In genomic region chr2:207258191-207258991, GRCh38 we compare ENCODE assay signal across 8 cellular contexts.
DNase-seq lines count a peak whose midpoint lies in the region; ATAC-seq lines count a peak whose summit lies in the region.

No MANE protein-coding gene starts in this region.

- H3K9me3 ChIP-seq in adipocyte (ENCODE audit: control insufficient read depth, low read length) (no peaks in the 10 kb centered on the region), stomach smooth muscle (ENCODE audit: control insufficient read depth in 2 of 2, low read length in 2 of 2) (no peaks in the 10 kb centered on the region)
- H3K9me3 ChIP-seq in CD4-positive, alpha-beta memory T cell (ENCODE audit: control insufficient read depth in 1 of 2, low read length in 2 of 2) = no peaks in the 10 kb centered on the region

- H3K27ac ChIP-seq in stomach smooth muscle (ENCODE audit: low read length) = peak overlapping the region; percentile 85
- no peak overlapping the region for H3K27ac ChIP-seq in CD4-positive, alpha-beta memory T cell (ENCODE audit: low read depth, low read length)

- H3K9ac ChIP-seq in adipocyte (ENCODE audit: low read length) (peak overlapping the region; percentile 78), stomach smooth muscle (ENCODE audit: low read length in 2 of 2) (peak overlapping the region; percentile 55 to 65)

- H3K36me3 Mint-ChIP-seq in CD4-positive, alpha-beta memory T cell = no peaks in the 10 kb centered on the region

- POLR2A ChIA-PET in CD4-positive, alpha-beta memory T cell (lab: Charles Lee; ENCODE audit: partially characterized antibody) = no interaction called here

- no peaks in the 10 kb centered on the region for H3K27me3 ChIP-seq in adipocyte (replicated peaks; ENCODE audit: control insufficient read depth, insufficient read depth, low read length)
- no peaks in the 10 kb centered on the region for H3K27me3 ChIP-seq in stomach smooth muscle (ENCODE audit: control insufficient read depth in 1 of 2, insufficient read depth in 2 of 2, low read length in 2 of 2)
- no peaks in the 10 kb centered on the region for H3K27me3 ChIP-seq in CD4-positive, alpha-beta memory T cell (ENCODE audit: insufficient read depth, low read length)

- H3K4me1 Mint-ChIP-seq in CD4-positive, alpha-beta memory T cell = peaks cover 0 to 4% (median 0%) of the 10 kb centered on the region in 4 donors

- peaks cover 0 to 2% (median 0%) of the 10 kb centered on the region in 8 donors for H3K9me3 Mint-ChIP-seq in CD4-positive, alpha-beta memory T cell

- intact Hi-C loops in CD4-positive, alpha-beta memory T cell (cut with micrococcal nuclease) = no loop called here

- in situ Hi-C loops in KBM-7 (cut with MboI; ENCODE audit: low pct_unique_long_range_greater_than_20kb, low sequenced_read_pairs) = no loop called here

- H3K36me3 ChIP-seq in adipocyte (ENCODE audit: control insufficient read depth, insufficient read depth, low read length, severe bottlenecking) (no peaks in the 10 kb centered on the region), stomach smooth muscle (ENCODE audit: control insufficient read depth in 2 of 2, insufficient read depth in 2 of 2, low read length in 2 of 2) (no peaks in the 10 kb centered on the region)
- H3K36me3 ChIP-seq in CD4-positive, alpha-beta memory T cell (ENCODE audit: insufficient read depth, low read length) = no peaks in the 10 kb centered on the region

- CTCF ChIA-PET in CD4-positive, alpha-beta memory T cell (lab: Charles Lee; ENCODE audit: partially characterized antibody) = interaction anchor here (1.1 kb wide), 1 partner anchor 212 kb away, joined by 3 read pairs; no protein-coding TSS in a partner anchor

- DNase-seq in Ammon's horn (ENCODE audit: low spot score) = peak; percentile 57
- DNase-seq in KBM-7 = peak; percentile 13
- DNase-seq in adipocyte (ENCODE audit: low read depth) = peak; percentile 97
- peak; percentile 81 for DNase-seq in hepatic stellate cell (ENCODE audit: low spot score)
- no peak for DNase-seq in CD4-positive, alpha-beta memory T cell

- H3K4me3 ChIP-seq in adipocyte (ENCODE audit: low read length) (peak overlapping the region; percentile 14), stomach smooth muscle (ENCODE audit: low read length in 2 of 2) (peak overlapping the region; percentile 35 to 41)
- no peak overlapping the region for H3K4me3 ChIP-seq in CD4-positive, alpha-beta memory T cell (ENCODE audit: low read length in 2 of 2)

- H3K4me3 Mint-ChIP-seq in CD4-positive, alpha-beta memory T cell = no peak overlapping the region

- peaks cover 58% of the 10 kb centered on the region for H3K4me1 ChIP-seq in adipocyte (ENCODE audit: control insufficient read depth, insufficient read depth, low read length)
- H3K4me1 ChIP-seq in stomach smooth muscle (ENCODE audit: control insufficient read depth, insufficient read depth, low read length) = peaks cover 55% of the 10 kb centered on the region
- H3K4me1 ChIP-seq in CD4-positive, alpha-beta memory T cell (ENCODE audit: insufficient read depth, low read length) = no peaks in the 10 kb centered on the region

- no peak overlapping the region for H3K27ac Mint-ChIP-seq in CD4-positive, alpha-beta memory T cell

- ATAC-seq in GM19452 (IDR thresholded peaks at IDR 0.05; ENCODE audit: unreplicated experiment) = no peak
- ATAC-seq in HG03460 (IDR thresholded peaks at IDR 0.05; ENCODE audit: unreplicated experiment) = no peak

- peaks cover 0 to 2% of the 10 kb centered on the region in 2 donors for H3K27me3 Mint-ChIP-seq in CD4-positive, alpha-beta memory T cell

Comparison
In these comparisons a context has a peak if more than half of its experiments do, and no peak if none do; other contexts are left out.
1. DNase-seq: peak in Ammon's horn (single experiment), KBM-7 (single experiment), adipocyte (single experiment) and hepatic stellate cell (single experiment); none in CD4-positive, alpha-beta memory T cell (0 of 5).
2. H3K4me3 ChIP-seq: peak in adipocyte (single experiment) and stomach smooth muscle (2 of 2); none in CD4-positive, alpha-beta memory T cell (0 of 2).